Comparison of ENCODE assay signal across 25 cellular contexts in genomic region chr16:20853981-20854620, GRCh38. TPM values are rescaled to one million over a fixed set of nuclear protein-coding genes. Genes with fewer than 3 reads are reported as not detected.
DNase-seq lines count a peak whose midpoint lies in the region; ATAC-seq and TF ChIP-seq lines count a peak whose summit lies in the region.
"Had no signal": no experiment of that assay in that cellular context is flagged by ENCODE, and none has a peak within 500 bp of the region (broad histone marks: within the 10 kb centered on the region; RNA-seq: fewer than 3 reads in every experiment).

No MANE protein-coding gene starts in this region.

- no peak overlapping the region for H3K4me3 ChIP-seq in cardiac muscle cell
- no peak overlapping the region for H3K4me3 ChIP-seq in RWPE2 (ENCODE audit: severe bottlenecking)
- no peak overlapping the region for H3K4me3 ChIP-seq in thoracic aorta
- H3K4me3 ChIP-seq in upper lobe of right lung: no peak overlapping the region
- H3K4me3 ChIP-seq: HAP-1, MG63, stomach had no signal

- H3K9me3 ChIP-seq in cardiac muscle cell (ENCODE audit: low read depth) (no peaks in the 10 kb centered on the region), RWPE2 (ENCODE audit: severe bottlenecking) (no peaks in the 10 kb centered on the region), thoracic aorta (no peaks in the 10 kb centered on the region), upper lobe of right lung (no peaks in the 10 kb centered on the region)
- H3K9me3 ChIP-seq: BE2C, HAP-1, MG63, SK-N-SH, stomach had no signal

- no peak for DNase-seq in cardiac muscle cell (ENCODE audit: low read depth in 1 of 2, low spot score in 1 of 2)
- DNase-seq in Right ventricle myocardium superior: no peak
- no peak for DNase-seq in RWPE2 (ENCODE audit: low spot score)
- DNase-seq in epithelial cell of prostate (ENCODE audit: low read depth, low spot score): no peak
- DNase-seq in thoracic aorta (ENCODE audit: low spot score): no peak
- DNase-seq in DMS 273 (lab: John Stamatoyannopoulos, UW; ENCODE audit: unreplicated experiment): no peak
- no peak for DNase-seq in upper lobe of right lung
- DNase-seq: activated CD4-positive, alpha-beta memory T cell treated with anti-CD3 and anti-CD28 coated beads for 36 hours; BE2C; central memory CD4-positive, alpha-beta T cell; EL; foreskin melanocyte; kidney; mesenchymal stem cell; MG63; NCI-H1417 treated with DMSO at 0.1 percent for 48 hours; NCI-H2107; nucleus accumbens; SK-N-SH; stomach; T-helper 2 cell had no signal

- intact Hi-C loops in Right ventricle myocardium superior (cut with DNase I) (loop anchor here (5.0 kb wide), 2 partner anchors 48 to 63 kb away; partner anchors contain the start of genes DCUN1D3 and LYRM1), upper lobe of right lung (cut with DNase I) (no loop called here)

- H3K36me3 ChIP-seq in cardiac muscle cell: no peaks in the 10 kb centered on the region
- H3K36me3 ChIP-seq in RWPE2 (ENCODE audit: low read depth): peaks cover 12% of the 10 kb centered on the region
- H3K36me3 ChIP-seq in thoracic aorta: peaks cover 8% of the 10 kb centered on the region
- peaks cover 2% of the 10 kb centered on the region for H3K36me3 ChIP-seq in upper lobe of right lung
- H3K36me3 ChIP-seq: BE2C had no signal

- no peaks in the 10 kb centered on the region for H3K27me3 ChIP-seq in cardiac muscle cell
- no peaks in the 10 kb centered on the region for H3K27me3 ChIP-seq in RWPE2 (ENCODE audit: insufficient read depth, poor library complexity, severe bottlenecking)
- no peaks in the 10 kb centered on the region for H3K27me3 ChIP-seq in thoracic aorta (replicated peaks; ENCODE audit: insufficient read depth)
- H3K27me3 ChIP-seq in upper lobe of right lung: no peaks in the 10 kb centered on the region
- H3K27me3 ChIP-seq: BE2C, MG63, stomach had no signal

- H3K27ac ChIP-seq in cardiac muscle cell (peak overlapping the region; percentile 33), RWPE2 (ENCODE audit: poor library complexity, severe bottlenecking) (peak overlapping the region; percentile 80), epithelial cell of prostate (peak overlapping the region; percentile 67), thoracic aorta (peak overlapping the region; percentile 83 to 95), upper lobe of right lung (no peak overlapping the region)
- H3K27ac ChIP-seq: VCaP had no signal

- ATAC-seq in Right ventricle myocardium superior (ENCODE audit: poor library complexity) (no peak), RWPE2 (ENCODE audit: low read depth) (no peak), thoracic aorta (ENCODE audit: insufficient number of reproducible peaks, low FRiP score, low read depth) (no peak), upper lobe of right lung (no peak), GM21515 (IDR thresholded peaks at IDR 0.05; ENCODE audit: unreplicated experiment) (no peak)

- TF ChIP-seq CTCF in cardiac muscle cell (IDR thresholded peaks at IDR 0.05; ENCODE audit: low read depth, low read length): no peak
- no peak for TF ChIP-seq CTCF in RWPE2 (IDR thresholded peaks at IDR 0.05; ENCODE audit: poor library complexity, severe bottlenecking)
- TF ChIP-seq CTCF in thoracic aorta (IDR thresholded peaks at IDR 0.05): no peak
- TF ChIP-seq CTCF in upper lobe of right lung (IDR thresholded peaks at IDR 0.05): no peak

- H3K4me1 ChIP-seq in cardiac muscle cell (ENCODE audit: low read depth): peaks cover 56% of the 10 kb centered on the region
- H3K4me1 ChIP-seq in RWPE2 (ENCODE audit: insufficient read depth, poor library complexity, severe bottlenecking): peaks cover 28% of the 10 kb centered on the region
- peaks cover 43 to 64% of the 10 kb centered on the region in 2 donors for H3K4me1 ChIP-seq in thoracic aorta (ENCODE audit: control insufficient read depth in 1 of 2, low read depth in 2 of 2)
- H3K4me1 ChIP-seq in upper lobe of right lung: peaks cover 61% of the 10 kb centered on the region
- H3K4me1 ChIP-seq: BE2C, HAP-1 had no signal

RNA-seq across cellular contexts. Expression of gene DCUN1D3, which starts 46.1 kb away (rescaled TPM):
- total RNA-seq in cardiac muscle cell: 6.7 and 9.2 TPM in 2 replicates
- polyA plus RNA-seq in cardiac muscle cell: 4.5 and 6.6 TPM in 2 replicates
- total RNA-seq in Right ventricle myocardium superior: 14.6 TPM
- total RNA-seq in thoracic aorta: 10 to 100 TPM; 25.3 to 28.0 TPM
- total RNA-seq in upper lobe of right lung: 28.7 TPM

RNA-seq across cellular contexts. Expression of gene LYRM1, which starts 46.5 kb away (rescaled TPM):
- total RNA-seq in cardiac muscle cell (42.6 and 49.8 TPM in 2 replicates), Right ventricle myocardium superior (49.8 TPM), thoracic aorta (10 to 100 TPM; 18.7 to 34.9 TPM), upper lobe of right lung (28.9 TPM)
- polyA plus RNA-seq in cardiac muscle cell: 37.3 and 41.6 TPM in 2 replicates

RNA-seq across cellular contexts. Expression of gene REXO5, which starts 47.8 kb away (rescaled TPM):
- 5.1 and 22.5 TPM in 2 replicates for total RNA-seq in cardiac muscle cell
- polyA plus RNA-seq in cardiac muscle cell: 10.2 and 27.0 TPM in 2 replicates
- 5.1 TPM for total RNA-seq in Right ventricle myocardium superior
- total RNA-seq in thoracic aorta: 1 to 10 TPM in 1 of 2 donors, not detected in 1; 6.5 TPM
- 1.4 TPM for total RNA-seq in upper lobe of right lung
- polyA plus RNA-seq: IgD-negative memory B cell had no signal

RNA-seq across cellular contexts. Expression of gene ERI2, which starts 47.8 kb away (rescaled TPM):
- total RNA-seq in cardiac muscle cell (26.9 and 28.0 TPM in 2 replicates), Right ventricle myocardium superior (10.0 TPM), thoracic aorta (1 to 10 TPM; 2.6 to 7.8 TPM), upper lobe of right lung (16.5 TPM)
- 18.1 and 39.3 TPM in 2 replicates for polyA plus RNA-seq in cardiac muscle cell
